ENCODE assay signal across 1 cellular context in the genomic region with DNA sequence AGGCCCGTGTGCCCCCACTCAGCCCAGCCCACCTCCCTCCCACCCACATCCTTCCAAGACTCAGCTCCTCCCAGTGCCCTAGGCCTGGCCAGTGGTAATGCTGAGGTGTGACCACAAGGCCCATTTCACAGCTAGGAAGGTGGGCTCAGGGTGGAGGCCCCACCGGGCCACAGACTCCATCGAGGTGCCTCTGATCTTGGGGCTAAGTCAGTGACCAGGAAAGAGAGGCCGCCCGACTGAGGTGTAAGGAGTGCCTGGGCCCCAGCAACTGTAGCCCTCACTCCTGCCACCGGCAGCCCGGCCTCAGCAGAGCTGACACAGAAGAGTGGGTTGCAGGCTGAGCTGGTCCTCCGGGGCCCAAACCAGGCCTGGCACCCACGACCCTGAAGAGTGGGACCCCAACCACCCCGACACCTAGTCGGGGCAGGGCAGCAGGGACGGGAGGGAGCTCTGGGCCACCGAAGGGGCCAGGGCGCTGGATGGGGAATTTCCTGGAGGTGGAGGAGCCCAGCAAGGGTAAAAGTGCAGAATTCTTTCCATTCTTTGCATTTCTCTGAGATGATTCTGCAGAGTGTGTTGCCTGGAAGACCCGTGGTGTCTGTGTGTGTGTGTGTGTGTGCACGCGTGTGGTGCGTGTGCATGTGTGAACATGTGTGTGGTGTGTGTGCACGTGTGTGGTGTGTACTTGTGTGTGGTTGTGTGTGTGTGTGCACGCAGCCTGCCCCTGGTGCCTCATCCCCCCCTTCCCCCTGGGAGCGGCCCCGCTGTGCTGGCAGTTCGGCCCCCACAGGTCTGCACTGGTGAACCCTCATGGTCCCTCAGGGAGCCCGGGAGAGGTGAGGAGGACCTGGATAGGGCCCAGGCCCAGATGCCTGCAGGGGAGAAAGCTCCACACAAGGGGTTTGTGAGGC.
A peak's percentile ranks its signal among the peaks of the same experiment; 100 is the strongest.
TF ChIP-seq lines count a peak whose summit lies in the region.

No MANE protein-coding gene starts in this region.

TF ChIP-seq in HepG2, 621 proteins besides CTCF, POLR2A, EP300 and RAD21 (continued from another document and continues in another):
- TF ChIP-seq, protein P1, sequence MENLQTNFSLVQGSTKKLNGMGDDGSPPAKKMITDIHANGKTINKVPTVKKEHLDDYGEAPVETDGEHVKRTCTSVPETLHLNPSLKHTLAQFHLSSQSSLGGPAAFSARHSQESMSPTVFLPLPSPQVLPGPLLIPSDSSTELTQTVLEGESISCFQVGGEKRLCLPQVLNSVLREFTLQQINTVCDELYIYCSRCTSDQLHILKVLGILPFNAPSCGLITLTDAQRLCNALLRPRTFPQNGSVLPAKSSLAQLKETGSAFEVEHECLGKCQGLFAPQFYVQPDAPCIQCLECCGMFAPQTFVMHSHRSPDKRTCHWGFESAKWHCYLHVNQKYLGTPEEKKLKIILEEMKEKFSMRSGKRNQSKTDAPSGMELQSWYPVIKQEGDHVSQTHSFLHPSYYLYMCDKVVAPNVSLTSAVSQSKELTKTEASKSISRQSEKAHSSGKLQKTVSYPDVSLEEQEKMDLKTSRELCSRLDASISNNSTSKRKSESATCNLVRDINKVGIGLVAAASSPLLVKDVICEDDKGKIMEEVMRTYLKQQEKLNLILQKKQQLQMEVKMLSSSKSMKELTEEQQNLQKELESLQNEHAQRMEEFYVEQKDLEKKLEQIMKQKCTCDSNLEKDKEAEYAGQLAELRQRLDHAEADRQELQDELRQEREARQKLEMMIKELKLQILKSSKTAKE (CRISPR knock-in tag; IDR thresholded peaks at IDR 0.05; ENCODE audit: borderline replicate concordance) = peak; percentile 69; the same call in 1 of the 2 replicates
- TF ChIP-seq ZNF335 (CRISPR knock-in tag; IDR thresholded peaks at IDR 0.05) (no peak), PCBP1 (IDR thresholded peaks at IDR 0.05; ENCODE audit: borderline replicate concordance, low read depth, low read length) (no peak), ZNF782 (CRISPR knock-in tag; IDR thresholded peaks at IDR 0.05; ENCODE audit: borderline replicate concordance) (no peak), ZNF30 (CRISPR knock-in tag; IDR thresholded peaks at IDR 0.05) (no peak), ZFP82 (CRISPR knock-in tag; IDR thresholded peaks at IDR 0.05; ENCODE audit: borderline replicate concordance) (no peak), ZNF10 (CRISPR knock-in tag; IDR thresholded peaks at IDR 0.05; ENCODE audit: borderline replicate concordance, low read depth) (no peak), FOXP1 (IDR thresholded peaks at IDR 0.05) (0 out of 2 replicates have a peak, but pooled peaks have one; percentile 54), FOXP1 (CRISPR knock-in tag; IDR thresholded peaks at IDR 0.05) (peak; percentile 62), ZC3H4 (CRISPR knock-in tag; IDR thresholded peaks at IDR 0.05; ENCODE audit: borderline replicate concordance) (no peak), SKI (IDR thresholded peaks at IDR 0.05; ENCODE audit: partially characterized antibody) (peak; percentile 60), JUN (CRISPR knock-in tag; IDR thresholded peaks at IDR 0.05) (peak; percentile 98), SMC3 (IDR thresholded peaks at IDR 0.05; ENCODE audit: low read length) (no peak), THAP8 (CRISPR knock-in tag; IDR thresholded peaks at IDR 0.05; ENCODE audit: borderline replicate concordance) (no peak), MTA1 (CRISPR knock-in tag; IDR thresholded peaks at IDR 0.05; ENCODE audit: borderline replicate concordance) (peak; percentile 69; the same call in 1 of the 2 replicates), ZNF558 (CRISPR knock-in tag; IDR thresholded peaks at IDR 0.05; ENCODE audit: borderline replicate concordance) (0 out of 2 replicates have a peak, but pooled peaks have one; percentile 61), SAP130 (CRISPR knock-in tag; IDR thresholded peaks at IDR 0.05; ENCODE audit: low read depth) (peak; percentile 88), TCF7L2 (IDR thresholded peaks at IDR 0.05; ENCODE audit: low read depth, low read length) (no peak), GATAD1 (CRISPR knock-in tag; IDR thresholded peaks at IDR 0.05) (peak; percentile 29; the same call in 1 of the 2 replicates), GFI1 (CRISPR knock-in tag; IDR thresholded peaks at IDR 0.05; ENCODE audit: borderline replicate concordance) (peak; percentile 64; the same call in 1 of the 2 replicates), MYNN (CRISPR knock-in tag; IDR thresholded peaks at IDR 0.05; ENCODE audit: low read depth) (no peak), ZNF788 (CRISPR knock-in tag; IDR thresholded peaks at IDR 0.05; ENCODE audit: borderline replicate concordance) (peak; percentile 77; the same call in 1 of the 2 replicates), ZSCAN21 (CRISPR knock-in tag; IDR thresholded peaks at IDR 0.05; ENCODE audit: borderline replicate concordance) (peak; percentile 46; the same call in 1 of the 2 replicates), ZNF740 (CRISPR knock-in tag; IDR thresholded peaks at IDR 0.05) (no peak), ARNT (IDR thresholded peaks at IDR 0.05) (no peak), BHLHE40 (IDR thresholded peaks at IDR 0.05; ENCODE audit: low read length) (peak; percentile 93), ZNF282 (IDR thresholded peaks at IDR 0.05; ENCODE audit: partially characterized antibody) (no peak), RFX5 (IDR thresholded peaks at IDR 0.05; ENCODE audit: low read depth, low read length) (no peak), NFIB (CRISPR knock-in tag; IDR thresholded peaks at IDR 0.05; ENCODE audit: borderline replicate concordance) (0 out of 2 replicates have a peak, but pooled peaks have one; percentile 34), ZNF260 (CRISPR knock-in tag; IDR thresholded peaks at IDR 0.05; ENCODE audit: borderline replicate concordance, low read depth) (no peak), IRF1 (CRISPR knock-in tag; IDR thresholded peaks at IDR 0.05; ENCODE audit: low read depth) (no peak), ZBTB44 (CRISPR knock-in tag; IDR thresholded peaks at IDR 0.05) (no peak), SMAD1 (CRISPR knock-in tag; IDR thresholded peaks at IDR 0.05; ENCODE audit: borderline replicate concordance, low read depth) (peak; percentile 86; the same call in 1 of the 2 replicates), HNF4G (IDR thresholded peaks at IDR 0.05; ENCODE audit: borderline replicate concordance, low read depth, low read length) (peak; percentile 77), HNF4G (CRISPR knock-in tag; IDR thresholded peaks at IDR 0.05; ENCODE audit: borderline replicate concordance, low read depth) (peak; percentile 67; the same call in 1 of the 2 replicates), RARA (CRISPR knock-in tag; IDR thresholded peaks at IDR 0.05) (peak; percentile 82), HDAC1 (CRISPR knock-in tag; IDR thresholded peaks at IDR 0.05) (peak; percentile 85; the same call in 1 of the 2 replicates), RARG (CRISPR knock-in tag; IDR thresholded peaks at IDR 0.05; ENCODE audit: low read depth) (no peak), NR3C1 (CRISPR knock-in tag; IDR thresholded peaks at IDR 0.05) (no peak), HNRNPH1 (optimal IDR thresholded peaks at IDR 0.05; ENCODE audit: low read depth, low read length) (no peak), TFDP2 (CRISPR knock-in tag; IDR thresholded peaks at IDR 0.05) (no peak), ZNF615 (CRISPR knock-in tag; IDR thresholded peaks at IDR 0.05; ENCODE audit: borderline replicate concordance) (no peak)
- TF ChIP-seq, protein P2, sequence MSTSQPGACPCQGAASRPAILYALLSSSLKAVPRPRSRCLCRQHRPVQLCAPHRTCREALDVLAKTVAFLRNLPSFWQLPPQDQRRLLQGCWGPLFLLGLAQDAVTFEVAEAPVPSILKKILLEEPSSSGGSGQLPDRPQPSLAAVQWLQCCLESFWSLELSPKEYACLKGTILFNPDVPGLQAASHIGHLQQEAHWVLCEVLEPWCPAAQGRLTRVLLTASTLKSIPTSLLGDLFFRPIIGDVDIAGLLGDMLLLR (CRISPR knock-in tag; IDR thresholded peaks at IDR 0.05) = no peak
- TF ChIP-seq, protein P3, sequence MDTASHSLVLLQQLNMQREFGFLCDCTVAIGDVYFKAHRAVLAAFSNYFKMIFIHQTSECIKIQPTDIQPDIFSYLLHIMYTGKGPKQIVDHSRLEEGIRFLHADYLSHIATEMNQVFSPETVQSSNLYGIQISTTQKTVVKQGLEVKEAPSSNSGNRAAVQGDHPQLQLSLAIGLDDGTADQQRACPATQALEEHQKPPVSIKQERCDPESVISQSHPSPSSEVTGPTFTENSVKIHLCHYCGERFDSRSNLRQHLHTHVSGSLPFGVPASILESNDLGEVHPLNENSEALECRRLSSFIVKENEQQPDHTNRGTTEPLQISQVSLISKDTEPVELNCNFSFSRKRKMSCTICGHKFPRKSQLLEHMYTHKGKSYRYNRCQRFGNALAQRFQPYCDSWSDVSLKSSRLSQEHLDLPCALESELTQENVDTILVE (CRISPR knock-in tag; IDR thresholded peaks at IDR 0.05) = 0 out of 2 replicates have a peak, but pooled peaks have one; percentile 23
- TF ChIP-seq, protein P4, sequence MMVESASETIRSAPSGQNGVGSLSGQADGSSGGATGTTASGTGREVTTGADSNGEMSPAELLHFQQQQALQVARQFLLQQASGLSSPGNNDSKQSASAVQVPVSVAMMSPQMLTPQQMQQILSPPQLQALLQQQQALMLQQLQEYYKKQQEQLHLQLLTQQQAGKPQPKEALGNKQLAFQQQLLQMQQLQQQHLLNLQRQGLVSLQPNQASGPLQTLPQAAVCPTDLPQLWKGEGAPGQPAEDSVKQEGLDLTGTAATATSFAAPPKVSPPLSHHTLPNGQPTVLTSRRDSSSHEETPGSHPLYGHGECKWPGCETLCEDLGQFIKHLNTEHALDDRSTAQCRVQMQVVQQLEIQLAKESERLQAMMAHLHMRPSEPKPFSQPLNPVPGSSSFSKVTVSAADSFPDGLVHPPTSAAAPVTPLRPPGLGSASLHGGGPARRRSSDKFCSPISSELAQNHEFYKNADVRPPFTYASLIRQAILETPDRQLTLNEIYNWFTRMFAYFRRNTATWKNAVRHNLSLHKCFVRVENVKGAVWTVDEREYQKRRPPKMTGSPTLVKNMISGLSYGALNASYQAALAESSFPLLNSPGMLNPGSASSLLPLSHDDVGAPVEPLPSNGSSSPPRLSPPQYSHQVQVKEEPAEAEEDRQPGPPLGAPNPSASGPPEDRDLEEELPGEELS (CRISPR knock-in tag; IDR thresholded peaks at IDR 0.05) = peak; percentile 51
- TF ChIP-seq, protein P5, sequence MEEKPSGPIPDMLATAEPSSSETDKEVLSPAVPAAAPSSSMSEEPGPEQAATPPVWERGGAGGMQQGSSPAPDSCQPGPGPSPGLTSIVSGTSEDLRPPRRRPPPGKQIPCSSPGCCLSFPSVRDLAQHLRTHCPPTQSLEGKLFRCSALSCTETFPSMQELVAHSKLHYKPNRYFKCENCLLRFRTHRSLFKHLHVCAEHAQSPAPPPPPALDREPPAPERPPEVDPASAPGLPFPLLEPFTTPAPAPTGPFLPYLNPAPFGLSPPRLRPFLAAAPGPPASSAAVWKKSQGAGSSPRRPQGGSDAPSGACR (CRISPR knock-in tag; IDR thresholded peaks at IDR 0.05) = no peak
